In genomic region chr11:46346886-46347636, GRCh38 we compare ENCODE assay signal across 8 cellular contexts. TPM values are rescaled to one million over a fixed set of nuclear protein-coding genes. Genes with fewer than 3 reads are reported as not detected.
DNase-seq lines count a peak whose midpoint lies in the region; ATAC-seq and TF ChIP-seq lines count a peak whose summit lies in the region.

Gene DGKZ (plus strand): TSS chr11:46347463. CDS start chr11:46347660, 197 bp downstream.

- H3K9ac ChIP-seq in liver (ENCODE audit: low read depth in 1 of 2, low read length in 2 of 2): peak within 1 kb of the TSS; percentile 24 to 43

- H3K9me3 ChIP-seq in liver (ENCODE audit: control insufficient read depth in 4 of 4, low read length in 3 of 4): no peaks in the 10 kb centered on the region

- WGBS in liver: 12% methylated on average over 80 of the region's 80 CpGs

- no peaks in the 10 kb centered on the region for H3K27me3 ChIP-seq in liver (ENCODE audit: control insufficient read depth in 4 of 4, insufficient read depth in 4 of 4, low read length in 3 of 4)

- TF ChIP-seq CTCF in AG09319 (IDR thresholded peaks at IDR 0.05; ENCODE audit: low read depth, low read length) (peak; percentile 25), liver (IDR thresholded peaks at IDR 0.05; ENCODE audit: low read depth, low read length, missing input control) (peak; percentile 99)

- H3K27ac ChIP-seq in liver (ENCODE audit: low read depth in 1 of 2, low read length in 2 of 2): peak within 1 kb of the TSS; percentile 42 to 43

- DNase-seq in AG09319 (ENCODE audit: extremely low read depth, low read depth) (peak; percentile 54), NCI-H526 treated with DMSO at 0.1 percent for 48 hours (lab: John Stamatoyannopoulos, UW) (peak; percentile 90), dermis blood vessel endothelial cell (peak; percentile 89)
- peak; percentile 75 to 82 for DNase-seq in activated CD4-positive, alpha-beta T cell treated with anti-CD3 and anti-CD28 coated beads, Interleukin-2, amount 50 U/mL, for 4 hours
- DNase-seq in stimulated activated CD4-positive, alpha-beta T cell treated with anti-CD3 and anti-CD28 coated beads, Interleukin-4, amount 100 ng/mL, for 24 hours: peak; percentile 86

- peak within 1 kb of the TSS; percentile 45 to 88 (median 71) for H3K4me3 ChIP-seq in liver (ENCODE audit: low read depth in 1 of 3, low read length in 3 of 3)

- peak in 1 of 2 donors; percentile 22 for TF ChIP-seq RAD21 in liver (IDR thresholded peaks at IDR 0.05)

- no peaks in the 10 kb centered on the region for H3K36me3 ChIP-seq in liver (ENCODE audit: control insufficient read depth in 4 of 4, insufficient read depth in 3 of 4, low read depth in 1 of 4, low read length in 3 of 4)

- H3K4me1 ChIP-seq in liver (ENCODE audit: control insufficient read depth in 4 of 4, insufficient read depth in 4 of 4, low read length in 3 of 4): peaks cover 0 to 40% (median 29%) of the 10 kb centered on the region in 4 donors

- ATAC-seq in GM18870 (IDR thresholded peaks at IDR 0.05; ENCODE audit: unreplicated experiment): peak; percentile 37
- ATAC-seq in HG03108 (IDR thresholded peaks at IDR 0.05; ENCODE audit: unreplicated experiment): peak; percentile 56

TF ChIP-seq in liver, 16 proteins besides CTCF, POLR2A, EP300 and RAD21:
- no peak for TF ChIP-seq HNF4A (conservative IDR thresholded peaks at IDR 0.05)
- TF ChIP-seq MAX (IDR thresholded peaks at IDR 0.05): no peak
- no peak for TF ChIP-seq JUND (IDR thresholded peaks at IDR 0.05)
TF ChIP-seq in liver: peak in this region for 0.

RNA-seq across cellular contexts. Expression of gene DGKZ, which starts in this region (rescaled TPM):
- 79.8 and 86.2 TPM in 2 replicates for total RNA-seq in dermis blood vessel endothelial cell
- 10 to 100 TPM; 15.5 to 24.3 TPM for total RNA-seq in liver
- 10 to 100 TPM in 1 of 2 donors, 1 to 10 TPM in 1; 4.6 to 13.3 TPM for polyA plus RNA-seq in liver

Comparison
In these comparisons a context has a peak if more than half of its experiments do, and no peak if none do; other contexts are left out.
1. Peak in every context shown above with its lines: DNase-seq, ATAC-seq, H3K4me3 ChIP-seq and H3K27ac ChIP-seq.